8 cellular contexts compared by ENCODE assay signal in the genomic region with DNA sequence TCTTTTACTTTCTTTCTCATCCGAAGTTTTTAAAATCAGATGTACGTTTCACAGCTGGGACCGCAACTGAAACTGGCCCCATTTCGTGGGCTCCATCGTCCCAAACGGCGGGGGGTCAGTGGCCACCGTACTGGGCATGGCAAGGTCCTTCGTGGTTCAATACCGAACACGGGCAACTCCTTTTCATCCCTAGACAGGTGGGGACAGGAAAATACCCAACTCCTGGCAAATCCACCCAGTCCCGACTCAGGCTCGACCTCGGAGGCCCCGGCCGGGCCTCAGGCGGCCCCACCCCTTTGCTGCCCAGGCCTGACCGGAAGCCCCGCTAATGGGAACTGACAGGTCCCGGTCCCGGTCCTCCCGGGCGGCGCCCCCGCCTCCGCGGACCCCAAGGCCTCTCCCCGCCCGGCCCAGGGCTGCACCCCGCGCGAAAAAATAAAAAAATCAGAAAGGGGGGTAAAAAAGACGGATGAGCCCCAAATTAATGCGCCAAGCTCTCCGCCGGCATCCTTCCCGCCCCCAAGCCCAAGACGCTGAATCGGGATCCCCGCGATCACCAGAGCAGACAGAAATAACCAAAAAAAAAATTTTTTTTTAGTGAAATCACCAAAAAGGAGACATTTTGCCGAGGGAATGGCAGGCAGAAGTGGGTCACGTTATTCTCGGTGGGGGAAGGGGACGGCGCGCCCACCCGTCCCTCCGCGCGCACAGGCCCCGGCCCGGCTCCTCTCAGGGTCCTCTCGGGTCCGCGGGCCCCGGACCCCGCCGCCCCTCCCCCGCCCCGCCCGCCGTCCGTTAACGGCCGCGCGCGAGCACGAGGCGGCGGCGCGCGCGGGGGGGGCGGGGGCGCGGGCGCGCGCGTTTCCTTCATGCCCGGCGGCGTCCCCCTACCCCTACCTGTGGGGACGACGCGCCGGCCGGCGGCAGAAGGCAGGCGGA. TPM values are rescaled to one million over a fixed set of nuclear protein-coding genes. Genes with fewer than 3 reads are reported as not detected.
A peak's percentile ranks its signal among the peaks of the same experiment; 100 is the strongest.
DNase-seq lines count a peak whose midpoint lies in the region; ATAC-seq and TF ChIP-seq lines count a peak whose summit lies in the region.

No MANE protein-coding gene starts in this region.

- no peaks in the 10 kb centered on the region for H3K9me3 Mint-ChIP-seq in activated naive CD8-positive, alpha-beta T cell treated with anti-CD3 and anti-CD28 coated beads, Interleukin-2, amount 50 U/mL, for 24 hours

- intact Hi-C loops in Right ventricle myocardium superior (cut with DNase I): no loop called here

- peak overlapping the region; percentile 83 for H3K4me3 Mint-ChIP-seq in activated naive CD8-positive, alpha-beta T cell treated with anti-CD3 and anti-CD28 coated beads, Interleukin-2, amount 50 U/mL, for 24 hours

- TF ChIP-seq CTCF in C4-2B (conservative IDR thresholded peaks at IDR 0.05) (0 out of 2 replicates have a peak, but pooled peaks have one; percentile 69), NB4 (IDR thresholded peaks at IDR 0.05; ENCODE audit: low read depth, low read length) (no peak)

- DNase-seq in NB4 (ENCODE audit: low read depth) (peak; percentile 42), Right ventricle myocardium superior (peak; percentile 85), nucleus accumbens (lab: John Stamatoyannopoulos, UW) (peak in 42 of 56 donors; percentile 6 to 72 (median 24)), NCI-H524 treated with DMSO at 0.1 percent for 48 hours (lab: John Stamatoyannopoulos, UW) (no peak), GF-D8 (lab: John Stamatoyannopoulos, UW) (no peak)
- DNase-seq in activated naive CD8-positive, alpha-beta T cell treated with anti-CD3 and anti-CD28 coated beads, Interleukin-2, amount 50 U/mL, for 24 hours: no peak

- H3K27ac ChIP-seq in C4-2B: peak overlapping the region; percentile 97

- H3K27ac Mint-ChIP-seq in activated naive CD8-positive, alpha-beta T cell treated with anti-CD3 and anti-CD28 coated beads, Interleukin-2, amount 50 U/mL, for 24 hours: peak overlapping the region; percentile 82

- peak overlapping the region; percentile 89 for H3K4me3 ChIP-seq in NB4 (ENCODE audit: low read depth, low read length)

- TF ChIP-seq POLR2A in NB4 (IDR thresholded peaks at IDR 0.05; ENCODE audit: extremely low read depth, insufficient read length): no peak

- ATAC-seq in GM21390 (IDR thresholded peaks at IDR 0.05; ENCODE audit: unreplicated experiment) (peak; percentile 9), Right ventricle myocardium superior (ENCODE audit: poor library complexity) (peak; percentile 53)
- no peak for ATAC-seq in activated naive CD8-positive, alpha-beta T cell treated with anti-CD3 and anti-CD28 coated beads, Interleukin-2, amount 50 U/mL, for 24 hours

- peaks cover 75% of the 10 kb centered on the region for H3K4me1 Mint-ChIP-seq in activated naive CD8-positive, alpha-beta T cell treated with anti-CD3 and anti-CD28 coated beads, Interleukin-2, amount 50 U/mL, for 24 hours

- H3K36me3 Mint-ChIP-seq in activated naive CD8-positive, alpha-beta T cell treated with anti-CD3 and anti-CD28 coated beads, Interleukin-2, amount 50 U/mL, for 24 hours (ENCODE audit: low read depth): peaks cover 18% of the 10 kb centered on the region

- H3K27me3 Mint-ChIP-seq in activated naive CD8-positive, alpha-beta T cell treated with anti-CD3 and anti-CD28 coated beads, Interleukin-2, amount 50 U/mL, for 24 hours: no peaks in the 10 kb centered on the region

RNA-seq across cellular contexts. Expression of a gene that starts 0.6 kb away (rescaled TPM):
- 23.7 TPM for total RNA-seq in Right ventricle myocardium superior

RNA-seq across cellular contexts. Expression of a gene that starts 53.8 kb away (rescaled TPM):
- total RNA-seq in Right ventricle myocardium superior: 18.6 TPM

RNA-seq across cellular contexts. Expression of a gene that starts 54.8 kb away (rescaled TPM):
- total RNA-seq in Right ventricle myocardium superior: 101 TPM

Comparison
In these comparisons a context has a peak if more than half of its experiments do, and no peak if none do; other contexts are left out.
1. DNase-seq: peak in NB4 (single experiment), Right ventricle myocardium superior (single experiment) and nucleus accumbens (42 of 56); none in activated naive CD8-positive, alpha-beta T cell treated with anti-CD3 and anti-CD28 coated beads, Interleukin-2, amount 50 U/mL, for 24 hours (single experiment), NCI-H524 treated with DMSO at 0.1 percent for 48 hours (single experiment) and GF-D8 (single experiment).